26 cellular contexts compared by ENCODE assay signal in genomic region chr4:114558446-114559020, GRCh38. TPM values are rescaled to one million over a fixed set of nuclear protein-coding genes. Genes with fewer than 3 reads are reported as not detected.
A peak's percentile ranks its signal among the peaks of the same experiment; 100 is the strongest.
DNase-seq lines count a peak whose midpoint lies in the region; ATAC-seq and TF ChIP-seq lines count a peak whose summit lies in the region.
"Had no signal": no experiment of that assay in that cellular context is flagged by ENCODE, and none has a peak within 500 bp of the region (broad histone marks: within the 10 kb centered on the region; RNA-seq: fewer than 3 reads in every experiment).

No MANE protein-coding gene starts in this region.

- H3K4me3 ChIP-seq in astrocyte of the spinal cord (ENCODE audit: low read depth, low read length) (no peak overlapping the region), neural progenitor cell (no peak overlapping the region), esophagus muscularis mucosa (no peak overlapping the region)
- H3K4me3 ChIP-seq: HAP-1, lung, SJSA1 had no signal

- no peak for TF ChIP-seq POLR2A in esophagus muscularis mucosa (IDR thresholded peaks at IDR 0.05; ENCODE audit: low read depth)

- peaks cover 9% of the 10 kb centered on the region for H3K4me1 ChIP-seq in neural progenitor cell
- no peaks in the 10 kb centered on the region for H3K4me1 ChIP-seq in esophagus muscularis mucosa
- H3K4me1 ChIP-seq: HAP-1, SJSA1 had no signal

- POLR2A ChIA-PET in activated CD4-positive, alpha-beta memory T cell treated with anti-CD3 and anti-CD28 coated beads, Interleukin-2, amount 10 ng/mL, durations not matched to agents 7 days and 5 days (lab: Charles Lee): no interaction called here

- no peaks in the 10 kb centered on the region for H3F3A ChIP-seq in neural progenitor cell (ENCODE audit: low read depth)

- H3K27me3 ChIP-seq in neural progenitor cell (no peaks in the 10 kb centered on the region), esophagus muscularis mucosa (no peaks in the 10 kb centered on the region)
- H3K27me3 ChIP-seq: SJSA1 had no signal

- H3K27ac ChIP-seq in neural progenitor cell: no peak overlapping the region
- H3K27ac ChIP-seq in esophagus muscularis mucosa (replicated peaks in 1 of 4): no peak overlapping the region
- H3K27ac ChIP-seq: 22Rv1, HL-60, SJSA1 had no signal

- no peak overlapping the region for H3K9ac ChIP-seq in neural progenitor cell

- DNase-seq in DMS 273 (lab: John Stamatoyannopoulos, UW; ENCODE audit: unreplicated experiment) (peak; percentile 37), DMS 273 treated with DMSO at 0.1 percent for 48 hours (lab: John Stamatoyannopoulos, UW) (no peak), KBM-7 (peak; percentile 16), astrocyte of the spinal cord (ENCODE audit: low read depth, low spot score) (peak; percentile 31), neural progenitor cell (ENCODE audit: low spot score) (peak; percentile 18), esophagus muscularis mucosa (ENCODE audit: extremely low spot score) (no peak)
- no peak for DNase-seq in activated CD4-positive, alpha-beta memory T cell treated with anti-CD3 and anti-CD28 coated beads, Interleukin-2, amount 10 ng/mL, durations not matched to agents 7 days and 5 days
- DNase-seq: activated naive CD4-positive, alpha-beta T cell treated with anti-CD3 and anti-CD28 coated beads, Interleukin-2, amount 10 ng/mL, durations not matched to agents 7 days and 5 days; activated T-cell treated with anti-CD3 and anti-CD28 coated beads, Interleukin-2, amount 50 U/mL, for 1 hour; amniotic stem cell; cortex of kidney; DND-41; kidney glomerular epithelial cell; NCI-H2081 treated with DMSO at 0.1 percent for 48 hours; NCI-H446; NK-92 treated with Interleukin-12 subunit alpha and Interleukin-12 subunit beta, amount 100 ng/mL, for 24 hours had no signal

- intact Hi-C loops in esophagus muscularis mucosa (cut with DNase I): no loop called here

- no peaks in the 10 kb centered on the region for H4K20me1 ChIP-seq in neural progenitor cell (ENCODE audit: low read depth)

- no peak overlapping the region for H3K4me3 Mint-ChIP-seq in neural progenitor cell
- no peak overlapping the region for H3K4me3 Mint-ChIP-seq in activated CD4-positive, alpha-beta memory T cell treated with anti-CD3 and anti-CD28 coated beads, Interleukin-2, amount 10 ng/mL, durations not matched to agents 7 days and 5 days
- H3K4me3 Mint-ChIP-seq in stimulated activated memory B cell treated with anti-CD40 and anti-IgM and Interleukin-4, amounts not matched to agents 10 μg/mL and 1 μg/mL and 100 μg/mL, for 72 hours: no peak overlapping the region
- H3K4me3 Mint-ChIP-seq: activated naive CD4-positive, alpha-beta T cell treated with anti-CD3 and anti-CD28 coated beads, Interleukin-2, amount 10 ng/mL, durations not matched to agents 7 days and 5 days; B cell; stimulated activated naive CD8-positive, alpha-beta T cell treated with anti-CD3 and anti-CD28 coated beads, Interleukin-15, Interleukin-2, amounts not matched to agents 100 ng/mL and 50 ng/mL, for 24 hours; T-helper 1 cell treated with Interleukin-12 subunit alpha and Interleukin-12 subunit beta and Interleukin-4 antibody, amounts not matched to agents 30 μg/mL and 1 μg/mL, for 36 hours had no signal

- ATAC-seq in stimulated activated memory B cell treated with anti-CD40 and anti-IgM and Interleukin-4, amounts not matched to agents 10 μg/mL and 1 μg/mL and 100 μg/mL, for 72 hours: no peak
- ATAC-seq: sciatic nerve had no signal

- H3K9me3 ChIP-seq in neural progenitor cell (ENCODE audit: low read depth) (peaks cover 27% of the 10 kb centered on the region), esophagus muscularis mucosa (no peaks in the 10 kb centered on the region)

- no peaks in the 10 kb centered on the region for H3K79me2 ChIP-seq in neural progenitor cell (ENCODE audit: low read depth)

- TF ChIP-seq CTCF in astrocyte of the spinal cord (IDR thresholded peaks at IDR 0.05; ENCODE audit: low read depth, low read length) (no peak), neural progenitor cell (IDR thresholded peaks at IDR 0.05) (no peak), esophagus muscularis mucosa (IDR thresholded peaks at IDR 0.05) (no peak)

- no peak overlapping the region for H3K4me2 ChIP-seq in neural progenitor cell

- no peak overlapping the region for H3K27ac Mint-ChIP-seq in neural progenitor cell
- no peak overlapping the region for H3K27ac Mint-ChIP-seq in activated CD4-positive, alpha-beta memory T cell treated with anti-CD3 and anti-CD28 coated beads, Interleukin-2, amount 10 ng/mL, durations not matched to agents 7 days and 5 days
- H3K27ac Mint-ChIP-seq in stimulated activated memory B cell treated with anti-CD40 and anti-IgM and Interleukin-4, amounts not matched to agents 10 μg/mL and 1 μg/mL and 100 μg/mL, for 72 hours: no peak overlapping the region
- H3K27ac Mint-ChIP-seq: activated naive CD4-positive, alpha-beta T cell treated with anti-CD3 and anti-CD28 coated beads, Interleukin-2, amount 10 ng/mL, durations not matched to agents 7 days and 5 days; B cell; stimulated activated naive CD8-positive, alpha-beta T cell treated with anti-CD3 and anti-CD28 coated beads, Interleukin-15, Interleukin-2, amounts not matched to agents 100 ng/mL and 50 ng/mL, for 24 hours; T-helper 1 cell treated with Interleukin-12 subunit alpha and Interleukin-12 subunit beta and Interleukin-4 antibody, amounts not matched to agents 30 μg/mL and 1 μg/mL, for 36 hours had no signal

- TF ChIP-seq EP300 in esophagus muscularis mucosa (IDR thresholded peaks at IDR 0.05): no peak

- H2AFZ ChIP-seq in neural progenitor cell (replicated peaks): no peak overlapping the region

- H3K4me1 Mint-ChIP-seq in neural progenitor cell: no peaks in the 10 kb centered on the region
- H3K4me1 Mint-ChIP-seq in activated CD4-positive, alpha-beta memory T cell treated with anti-CD3 and anti-CD28 coated beads, Interleukin-2, amount 10 ng/mL, durations not matched to agents 7 days and 5 days: no peaks in the 10 kb centered on the region
- no peaks in the 10 kb centered on the region for H3K4me1 Mint-ChIP-seq in stimulated activated memory B cell treated with anti-CD40 and anti-IgM and Interleukin-4, amounts not matched to agents 10 μg/mL and 1 μg/mL and 100 μg/mL, for 72 hours
- H3K4me1 Mint-ChIP-seq: activated naive CD4-positive, alpha-beta T cell treated with anti-CD3 and anti-CD28 coated beads, Interleukin-2, amount 10 ng/mL, durations not matched to agents 7 days and 5 days; B cell had no signal

- CTCF ChIA-PET in activated CD4-positive, alpha-beta memory T cell treated with anti-CD3 and anti-CD28 coated beads, Interleukin-2, amount 10 ng/mL, durations not matched to agents 7 days and 5 days (lab: Charles Lee): no interaction called here

- peaks cover 2% of the 10 kb centered on the region for H3K36me3 Mint-ChIP-seq in neural progenitor cell
- H3K36me3 Mint-ChIP-seq in activated CD4-positive, alpha-beta memory T cell treated with anti-CD3 and anti-CD28 coated beads, Interleukin-2, amount 10 ng/mL, durations not matched to agents 7 days and 5 days (ENCODE audit: low read depth): no peaks in the 10 kb centered on the region
- H3K36me3 Mint-ChIP-seq in stimulated activated memory B cell treated with anti-CD40 and anti-IgM and Interleukin-4, amounts not matched to agents 10 μg/mL and 1 μg/mL and 100 μg/mL, for 72 hours: no peaks in the 10 kb centered on the region
- H3K36me3 Mint-ChIP-seq: activated naive CD4-positive, alpha-beta T cell treated with anti-CD3 and anti-CD28 coated beads, Interleukin-2, amount 10 ng/mL, durations not matched to agents 7 days and 5 days had no signal

- H3K9me3 Mint-ChIP-seq in neural progenitor cell: peaks cover 25% of the 10 kb centered on the region
- peaks cover 6% of the 10 kb centered on the region for H3K9me3 Mint-ChIP-seq in activated CD4-positive, alpha-beta memory T cell treated with anti-CD3 and anti-CD28 coated beads, Interleukin-2, amount 10 ng/mL, durations not matched to agents 7 days and 5 days
- peaks cover 6% of the 10 kb centered on the region for H3K9me3 Mint-ChIP-seq in stimulated activated memory B cell treated with anti-CD40 and anti-IgM and Interleukin-4, amounts not matched to agents 10 μg/mL and 1 μg/mL and 100 μg/mL, for 72 hours

- no peaks in the 10 kb centered on the region for H3K27me3 Mint-ChIP-seq in neural progenitor cell (ENCODE audit: insufficient read depth, low read depth)
- H3K27me3 Mint-ChIP-seq in activated CD4-positive, alpha-beta memory T cell treated with anti-CD3 and anti-CD28 coated beads, Interleukin-2, amount 10 ng/mL, durations not matched to agents 7 days and 5 days: no peaks in the 10 kb centered on the region
- H3K27me3 Mint-ChIP-seq in stimulated activated memory B cell treated with anti-CD40 and anti-IgM and Interleukin-4, amounts not matched to agents 10 μg/mL and 1 μg/mL and 100 μg/mL, for 72 hours: no peaks in the 10 kb centered on the region
- H3K27me3 Mint-ChIP-seq: activated naive CD4-positive, alpha-beta T cell treated with anti-CD3 and anti-CD28 coated beads, Interleukin-2, amount 10 ng/mL, durations not matched to agents 7 days and 5 days; B cell; stimulated activated naive CD8-positive, alpha-beta T cell treated with anti-CD3 and anti-CD28 coated beads, Interleukin-15, Interleukin-2, amounts not matched to agents 100 ng/mL and 50 ng/mL, for 24 hours had no signal

- H3K36me3 ChIP-seq in neural progenitor cell: no peaks in the 10 kb centered on the region
- H3K36me3 ChIP-seq in esophagus muscularis mucosa: no peaks in the 10 kb centered on the region
- H3K36me3 ChIP-seq: HAP-1, SJSA1 had no signal

- in situ Hi-C loops in KBM-7 (cut with MboI; ENCODE audit: low pct_unique_long_range_greater_than_20kb, low sequenced_read_pairs) (no loop called here), astrocyte of the spinal cord (cut with HindIII; ENCODE audit: low sequenced_read_pairs) (no loop called here)

RNA-seq across cellular contexts. Expression of gene UGT8, which starts 40.1 kb away (rescaled TPM):
- total RNA-seq in neural progenitor cell (ENCODE audit: low replicate concordance): 2.8 and 4.3 TPM in 2 replicates
- total RNA-seq in activated CD4-positive, alpha-beta memory T cell treated with anti-CD3 and anti-CD28 coated beads, Interleukin-2, amount 10 ng/mL, durations not matched to agents 7 days and 5 days: under 1 TPM; 0.25 TPM
- under 1 TPM; under 0.01 to 0.69 (median 0.15) TPM for total RNA-seq in esophagus muscularis mucosa
- total RNA-seq: SJSA1 had no signal

Comparison
In these comparisons a context has a peak if more than half of its experiments do, and no peak if none do; other contexts are left out.
1. DNase-seq: peak in DMS 273 (single experiment), KBM-7 (single experiment), astrocyte of the spinal cord (single experiment) and neural progenitor cell (single experiment); none in DMS 273 treated with DMSO at 0.1 percent for 48 hours (single experiment), activated CD4-positive, alpha-beta memory T cell treated with anti-CD3 and anti-CD28 coated beads, Interleukin-2, amount 10 ng/mL, durations not matched to agents 7 days and 5 days (single experiment) and esophagus muscularis mucosa (single experiment).